ENCODE assay signal across 8 cellular contexts in the genomic region with DNA sequence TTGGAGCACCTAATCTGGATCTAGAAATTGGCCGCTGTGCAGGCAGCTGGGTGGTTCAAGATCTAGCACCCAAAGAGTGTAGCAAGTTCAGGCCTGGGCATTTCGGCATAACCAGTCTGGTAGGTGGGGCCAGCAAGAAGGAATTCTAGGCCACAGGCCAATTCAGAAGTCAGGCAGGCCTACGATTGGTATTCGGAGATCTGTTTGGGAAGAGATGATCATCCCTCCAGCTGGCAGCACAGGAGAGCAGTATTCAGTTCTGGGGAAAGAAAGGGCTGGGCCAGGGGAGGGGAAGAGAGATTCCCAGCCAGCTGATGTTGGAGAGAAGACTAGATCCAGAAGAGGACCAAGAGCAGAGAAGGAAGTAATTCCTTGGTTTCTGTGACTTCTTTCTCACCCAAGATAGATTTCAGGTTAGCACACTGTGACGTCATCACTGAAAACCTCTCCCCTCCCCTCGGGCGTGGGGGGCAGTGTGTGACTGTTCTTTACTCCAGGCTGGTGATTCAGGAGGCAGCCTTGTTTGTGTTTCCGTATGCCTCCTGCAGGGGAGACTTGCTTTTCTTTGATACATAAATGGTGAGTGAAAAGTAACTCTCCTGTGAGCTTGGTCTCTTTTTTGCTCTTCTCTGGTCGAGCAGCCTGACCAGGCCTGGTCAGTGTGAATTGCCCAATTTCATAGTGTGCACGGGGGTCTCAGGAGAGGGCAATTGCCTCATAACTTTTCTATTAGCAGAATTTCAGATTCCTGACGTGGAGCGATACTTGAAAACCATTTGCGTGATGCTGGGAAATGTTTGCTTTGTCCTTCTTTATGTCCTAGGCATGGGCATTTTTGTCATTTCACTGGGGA.
A peak's percentile ranks its signal among the peaks of the same experiment; 100 is the strongest.
DNase-seq lines count a peak whose midpoint lies in the region; ATAC-seq, FAIRE-seq and TF ChIP-seq lines count a peak whose summit lies in the region.

No MANE protein-coding gene starts in this region.

- H3K9ac ChIP-seq in fibroblast of lung (ENCODE audit: insufficient read depth, low read length) (no peak overlapping the region), neural progenitor cell (no peak overlapping the region)

- H3K79me2 ChIP-seq in fibroblast of lung (ENCODE audit: control insufficient read depth, insufficient read depth, low read length) (peaks cover 63% of the 10 kb centered on the region), neural progenitor cell (ENCODE audit: low read depth) (no peaks in the 10 kb centered on the region)

- ATAC-seq in HG03521 (IDR thresholded peaks at IDR 0.05; ENCODE audit: unreplicated experiment), result no peak
- ATAC-seq in HG03457 (IDR thresholded peaks at IDR 0.05; ENCODE audit: unreplicated experiment), result no peak

- peaks cover 26% of the 10 kb centered on the region for H3K4me1 ChIP-seq in fibroblast of lung (ENCODE audit: control insufficient read depth, extremely low read depth, insufficient read depth, low read length)
- H3K4me1 ChIP-seq in neural progenitor cell, result peaks cover 50% of the 10 kb centered on the region

- H3K27ac ChIP-seq in fibroblast of lung (ENCODE audit: insufficient read depth, low read length), result peak overlapping the region; percentile 65
- H3K27ac ChIP-seq in neural progenitor cell, result no peak overlapping the region

- peaks cover 58% of the 10 kb centered on the region for H3K4me1 Mint-ChIP-seq in neural progenitor cell

- in situ Hi-C loops in Caki2 (cut with HindIII; ENCODE audit: low pct_unique_long_range_greater_than_20kb, low sequenced_read_pairs), result no loop called here

- H3K4me3 Mint-ChIP-seq in neural progenitor cell, result no peak overlapping the region

- no peaks in the 10 kb centered on the region for H3K9me3 ChIP-seq in fibroblast of lung (ENCODE audit: control insufficient read depth, insufficient read depth, low read depth, low read length)
- no peaks in the 10 kb centered on the region for H3K9me3 ChIP-seq in neural progenitor cell (ENCODE audit: low read depth)

- H3K27me3 Mint-ChIP-seq in neural progenitor cell (ENCODE audit: insufficient read depth, low read depth), result peaks cover 4% of the 10 kb centered on the region

- H3K9me3 Mint-ChIP-seq in neural progenitor cell, result no peaks in the 10 kb centered on the region

- no peaks in the 10 kb centered on the region for H3K27me3 ChIP-seq in fibroblast of lung (ENCODE audit: control insufficient read depth, insufficient read depth, low read length)
- H3K27me3 ChIP-seq in neural progenitor cell, result no peaks in the 10 kb centered on the region

- H3K4me2 ChIP-seq in fibroblast of lung (ENCODE audit: extremely low read depth, insufficient read depth, low read length), result peak overlapping the region; percentile 25
- H3K4me2 ChIP-seq in neural progenitor cell, result peak overlapping the region; percentile 30

- H3K27ac Mint-ChIP-seq in neural progenitor cell, result peak overlapping the region; percentile 72

- no peak for FAIRE-seq in RCC 7860 (lab: Jason Lieb, UNC)

- H3F3A ChIP-seq in neural progenitor cell (ENCODE audit: low read depth), result peaks cover 22% of the 10 kb centered on the region

- no peak overlapping the region for H3K4me3 ChIP-seq in fibroblast of lung (replicated peaks in 1 of 4; ENCODE audit: control extremely low read depth in 1 of 4, insufficient read depth in 1 of 4, low read depth in 3 of 4, low read length in 4 of 4)
- no peak overlapping the region for H3K4me3 ChIP-seq in neural progenitor cell

- H3K36me3 ChIP-seq in fibroblast of lung (ENCODE audit: control insufficient read depth, insufficient read depth, low read length) (no peaks in the 10 kb centered on the region), neural progenitor cell (no peaks in the 10 kb centered on the region)

- DNase-seq in Caki2 (ENCODE audit: low read depth), result peak; percentile 53
- DNase-seq in RCC 7860 (ENCODE audit: low spot score), result peak; percentile 35
- peak; percentile 86 to 88 for DNase-seq in fibroblast of lung (ENCODE audit: low read depth in 2 of 2)
- peak; percentile 38 for DNase-seq in neural progenitor cell (ENCODE audit: low spot score)
- no peak for DNase-seq in SHP77 (lab: John Stamatoyannopoulos, UW)
- DNase-seq in LoVo (ENCODE audit: low spot score), result no peak

- H4K20me1 ChIP-seq in fibroblast of lung (ENCODE audit: control insufficient read depth, extremely low read depth, insufficient read depth, low read length), result no peaks in the 10 kb centered on the region
- H4K20me1 ChIP-seq in neural progenitor cell (ENCODE audit: low read depth), result no peaks in the 10 kb centered on the region

- H2AFZ ChIP-seq in fibroblast of lung (ENCODE audit: low read length), result no peak overlapping the region
- H2AFZ ChIP-seq in neural progenitor cell (replicated peaks), result no peak overlapping the region

- TF ChIP-seq CTCF in fibroblast of lung (conservative IDR thresholded peaks at IDR 0.05 in 1 of 2, IDR thresholded peaks at IDR 0.05 in 1 of 2; ENCODE audit: low read depth in 1 of 2, low read length in 2 of 2), result peak; percentile 6 to 39
- TF ChIP-seq CTCF in neural progenitor cell (IDR thresholded peaks at IDR 0.05), result no peak

- H3K36me3 Mint-ChIP-seq in neural progenitor cell, result peaks cover 11% of the 10 kb centered on the region

Comparison
In these comparisons a context has a peak if more than half of its experiments do, and no peak if none do; other contexts are left out.
1. DNase-seq: peak in Caki2 (single experiment), RCC 7860 (single experiment), fibroblast of lung (2 of 2) and neural progenitor cell (single experiment); none in SHP77 (0 of 2) and LoVo (single experiment).